ENCODE assay signal across 2 cellular contexts in the genomic region with DNA sequence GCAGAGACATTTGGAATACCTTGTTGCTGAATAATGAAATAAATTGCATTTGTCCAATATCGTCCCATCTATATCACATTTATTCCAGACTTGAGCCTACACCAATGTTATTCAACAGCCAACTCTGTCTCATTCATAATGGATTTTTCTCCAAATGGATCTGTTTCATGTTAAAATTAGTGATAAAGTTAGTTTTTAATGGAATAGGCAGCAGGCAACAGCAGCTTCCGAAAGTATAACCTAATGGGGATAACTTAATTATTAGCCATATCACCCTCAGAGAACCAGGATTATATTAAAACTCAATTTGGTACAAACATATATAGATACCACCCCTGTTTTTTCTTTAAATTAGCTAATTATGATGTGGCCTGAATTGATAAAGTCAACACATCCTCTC.
TF ChIP-seq lines count a peak whose summit lies in the region.

No MANE protein-coding gene starts in this region.

TF ChIP-seq in SK-N-SH, 30 proteins besides CTCF, POLR2A, EP300 and RAD21 (continues in another document):
- TF ChIP-seq SMC3 (IDR thresholded peaks at IDR 0.05; ENCODE audit: low read depth, low read length) (no peak), RXRA (IDR thresholded peaks at IDR 0.05; ENCODE audit: borderline replicate concordance, low read depth) (no peak), GATA2 (CRISPR knock-in tag; IDR thresholded peaks at IDR 0.05) (peak; percentile 54; the same call in 1 of the 2 replicates), NRF1 (IDR thresholded peaks at IDR 0.05; ENCODE audit: low read depth, low read length) (no peak), MEF2A (IDR thresholded peaks at IDR 0.05; ENCODE audit: borderline replicate concordance, low read depth) (no peak), RCOR1 (IDR thresholded peaks at IDR 0.05; ENCODE audit: low read length) (peak; percentile 85), MXI1 (IDR thresholded peaks at IDR 0.05; ENCODE audit: low read depth, low read length) (no peak), SIN3A (IDR thresholded peaks at IDR 0.05; ENCODE audit: borderline replicate concordance, low read depth, low read length) (no peak), PBX3 (IDR thresholded peaks at IDR 0.05) (no peak), JUND (IDR thresholded peaks at IDR 0.05) (no peak), TEAD4 (IDR thresholded peaks at IDR 0.05; ENCODE audit: borderline replicate concordance, insufficient read depth) (0 out of 2 replicates have a peak, but pooled peaks have one; percentile 33), YY1 (IDR thresholded peaks at IDR 0.05; ENCODE audit: low read depth) (no peak), GABPA (IDR thresholded peaks at IDR 0.05; ENCODE audit: low read depth) (no peak), ELF1 (IDR thresholded peaks at IDR 0.05) (no peak), NFIC (IDR thresholded peaks at IDR 0.05; ENCODE audit: borderline replicate concordance) (no peak), FOXM1 (IDR thresholded peaks at IDR 0.05; ENCODE audit: low read depth) (no peak), TAF1 (IDR thresholded peaks at IDR 0.05; ENCODE audit: borderline replicate concordance, low read depth, low read length) (no peak), EZH2phosphoT487 (IDR thresholded peaks at IDR 0.05; ENCODE audit: borderline replicate concordance, low read depth) (no peak), POLR2AphosphoS5 (IDR thresholded peaks at IDR 0.05; ENCODE audit: low read depth, low read length) (no peak), TCF12 (IDR thresholded peaks at IDR 0.05) (no peak), FOSL2 (IDR thresholded peaks at IDR 0.05; ENCODE audit: borderline replicate concordance, low read depth) (no peak), RFX5 (IDR thresholded peaks at IDR 0.05; ENCODE audit: low read length) (no peak)
- TF ChIP-seq, protein P1, sequence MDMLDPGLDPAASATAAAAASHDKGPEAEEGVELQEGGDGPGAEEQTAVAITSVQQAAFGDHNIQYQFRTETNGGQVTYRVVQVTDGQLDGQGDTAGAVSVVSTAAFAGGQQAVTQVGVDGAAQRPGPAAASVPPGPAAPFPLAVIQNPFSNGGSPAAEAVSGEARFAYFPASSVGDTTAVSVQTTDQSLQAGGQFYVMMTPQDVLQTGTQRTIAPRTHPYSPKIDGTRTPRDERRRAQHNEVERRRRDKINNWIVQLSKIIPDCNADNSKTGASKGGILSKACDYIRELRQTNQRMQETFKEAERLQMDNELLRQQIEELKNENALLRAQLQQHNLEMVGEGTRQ (IDR thresholded peaks at IDR 0.05; ENCODE audit: borderline replicate concordance, low read depth, low read length), result no peak
- TF ChIP-seq, protein P2, sequence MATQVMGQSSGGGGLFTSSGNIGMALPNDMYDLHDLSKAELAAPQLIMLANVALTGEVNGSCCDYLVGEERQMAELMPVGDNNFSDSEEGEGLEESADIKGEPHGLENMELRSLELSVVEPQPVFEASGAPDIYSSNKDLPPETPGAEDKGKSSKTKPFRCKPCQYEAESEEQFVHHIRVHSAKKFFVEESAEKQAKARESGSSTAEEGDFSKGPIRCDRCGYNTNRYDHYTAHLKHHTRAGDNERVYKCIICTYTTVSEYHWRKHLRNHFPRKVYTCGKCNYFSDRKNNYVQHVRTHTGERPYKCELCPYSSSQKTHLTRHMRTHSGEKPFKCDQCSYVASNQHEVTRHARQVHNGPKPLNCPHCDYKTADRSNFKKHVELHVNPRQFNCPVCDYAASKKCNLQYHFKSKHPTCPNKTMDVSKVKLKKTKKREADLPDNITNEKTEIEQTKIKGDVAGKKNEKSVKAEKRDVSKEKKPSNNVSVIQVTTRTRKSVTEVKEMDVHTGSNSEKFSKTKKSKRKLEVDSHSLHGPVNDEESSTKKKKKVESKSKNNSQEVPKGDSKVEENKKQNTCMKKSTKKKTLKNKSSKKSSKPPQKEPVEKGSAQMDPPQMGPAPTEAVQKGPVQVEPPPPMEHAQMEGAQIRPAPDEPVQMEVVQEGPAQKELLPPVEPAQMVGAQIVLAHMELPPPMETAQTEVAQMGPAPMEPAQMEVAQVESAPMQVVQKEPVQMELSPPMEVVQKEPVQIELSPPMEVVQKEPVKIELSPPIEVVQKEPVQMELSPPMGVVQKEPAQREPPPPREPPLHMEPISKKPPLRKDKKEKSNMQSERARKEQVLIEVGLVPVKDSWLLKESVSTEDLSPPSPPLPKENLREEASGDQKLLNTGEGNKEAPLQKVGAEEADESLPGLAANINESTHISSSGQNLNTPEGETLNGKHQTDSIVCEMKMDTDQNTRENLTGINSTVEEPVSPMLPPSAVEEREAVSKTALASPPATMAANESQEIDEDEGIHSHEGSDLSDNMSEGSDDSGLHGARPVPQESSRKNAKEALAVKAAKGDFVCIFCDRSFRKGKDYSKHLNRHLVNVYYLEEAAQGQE (IDR thresholded peaks at IDR 0.05; ENCODE audit: low read depth, low read length), result no peak
- TF ChIP-seq, protein P3, sequence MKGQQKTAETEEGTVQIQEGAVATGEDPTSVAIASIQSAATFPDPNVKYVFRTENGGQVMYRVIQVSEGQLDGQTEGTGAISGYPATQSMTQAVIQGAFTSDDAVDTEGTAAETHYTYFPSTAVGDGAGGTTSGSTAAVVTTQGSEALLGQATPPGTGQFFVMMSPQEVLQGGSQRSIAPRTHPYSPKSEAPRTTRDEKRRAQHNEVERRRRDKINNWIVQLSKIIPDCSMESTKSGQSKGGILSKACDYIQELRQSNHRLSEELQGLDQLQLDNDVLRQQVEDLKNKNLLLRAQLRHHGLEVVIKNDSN (IDR thresholded peaks at IDR 0.05; ENCODE audit: borderline replicate concordance, low read depth), result no peak
- TF ChIP-seq, protein P4, sequence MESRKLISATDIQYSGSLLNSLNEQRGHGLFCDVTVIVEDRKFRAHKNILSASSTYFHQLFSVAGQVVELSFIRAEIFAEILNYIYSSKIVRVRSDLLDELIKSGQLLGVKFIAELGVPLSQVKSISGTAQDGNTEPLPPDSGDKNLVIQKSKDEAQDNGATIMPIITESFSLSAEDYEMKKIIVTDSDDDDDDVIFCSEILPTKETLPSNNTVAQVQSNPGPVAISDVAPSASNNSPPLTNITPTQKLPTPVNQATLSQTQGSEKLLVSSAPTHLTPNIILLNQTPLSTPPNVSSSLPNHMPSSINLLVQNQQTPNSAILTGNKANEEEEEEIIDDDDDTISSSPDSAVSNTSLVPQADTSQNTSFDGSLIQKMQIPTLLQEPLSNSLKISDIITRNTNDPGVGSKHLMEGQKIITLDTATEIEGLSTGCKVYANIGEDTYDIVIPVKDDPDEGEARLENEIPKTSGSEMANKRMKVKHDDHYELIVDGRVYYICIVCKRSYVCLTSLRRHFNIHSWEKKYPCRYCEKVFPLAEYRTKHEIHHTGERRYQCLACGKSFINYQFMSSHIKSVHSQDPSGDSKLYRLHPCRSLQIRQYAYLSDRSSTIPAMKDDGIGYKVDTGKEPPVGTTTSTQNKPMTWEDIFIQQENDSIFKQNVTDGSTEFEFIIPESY (IDR thresholded peaks at IDR 0.05; ENCODE audit: borderline replicate concordance, low read depth), result no peak

TF ChIP-seq in GM12878, 131 proteins besides CTCF, POLR2A, EP300 and RAD21:
- TF ChIP-seq, protein P5, sequence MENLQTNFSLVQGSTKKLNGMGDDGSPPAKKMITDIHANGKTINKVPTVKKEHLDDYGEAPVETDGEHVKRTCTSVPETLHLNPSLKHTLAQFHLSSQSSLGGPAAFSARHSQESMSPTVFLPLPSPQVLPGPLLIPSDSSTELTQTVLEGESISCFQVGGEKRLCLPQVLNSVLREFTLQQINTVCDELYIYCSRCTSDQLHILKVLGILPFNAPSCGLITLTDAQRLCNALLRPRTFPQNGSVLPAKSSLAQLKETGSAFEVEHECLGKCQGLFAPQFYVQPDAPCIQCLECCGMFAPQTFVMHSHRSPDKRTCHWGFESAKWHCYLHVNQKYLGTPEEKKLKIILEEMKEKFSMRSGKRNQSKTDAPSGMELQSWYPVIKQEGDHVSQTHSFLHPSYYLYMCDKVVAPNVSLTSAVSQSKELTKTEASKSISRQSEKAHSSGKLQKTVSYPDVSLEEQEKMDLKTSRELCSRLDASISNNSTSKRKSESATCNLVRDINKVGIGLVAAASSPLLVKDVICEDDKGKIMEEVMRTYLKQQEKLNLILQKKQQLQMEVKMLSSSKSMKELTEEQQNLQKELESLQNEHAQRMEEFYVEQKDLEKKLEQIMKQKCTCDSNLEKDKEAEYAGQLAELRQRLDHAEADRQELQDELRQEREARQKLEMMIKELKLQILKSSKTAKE (IDR thresholded peaks at IDR 0.05; ENCODE audit: low read depth, poor library complexity, severe bottlenecking), result no peak
- TF ChIP-seq RBBP5 (conservative IDR thresholded peaks at IDR 0.05) (no peak), SPI1 (IDR thresholded peaks at IDR 0.05; ENCODE audit: borderline replicate concordance, insufficient read depth, low read depth, low read length) (no peak), PBX3 (IDR thresholded peaks at IDR 0.05; ENCODE audit: insufficient replicate concordance, low read depth, low read length) (no peak), CREM (IDR thresholded peaks at IDR 0.05; ENCODE audit: low read depth) (no peak), ZBTB11 (CRISPR knock-in tag; IDR thresholded peaks at IDR 0.05) (no peak), EED (IDR thresholded peaks at IDR 0.05; ENCODE audit: low read depth) (no peak), ZZZ3 (IDR thresholded peaks at IDR 0.05; ENCODE audit: control insufficient read depth, insufficient read length, low read depth) (no peak), PML (IDR thresholded peaks at IDR 0.05; ENCODE audit: low read length) (no peak), SMARCA5 (IDR thresholded peaks at IDR 0.05) (no peak), JUNB (IDR thresholded peaks at IDR 0.05) (no peak)
- TF ChIP-seq, protein P1 (IDR thresholded peaks at IDR 0.05; ENCODE audit: borderline replicate concordance, low read depth, low read length), result no peak
- TF ChIP-seq, protein P6, sequence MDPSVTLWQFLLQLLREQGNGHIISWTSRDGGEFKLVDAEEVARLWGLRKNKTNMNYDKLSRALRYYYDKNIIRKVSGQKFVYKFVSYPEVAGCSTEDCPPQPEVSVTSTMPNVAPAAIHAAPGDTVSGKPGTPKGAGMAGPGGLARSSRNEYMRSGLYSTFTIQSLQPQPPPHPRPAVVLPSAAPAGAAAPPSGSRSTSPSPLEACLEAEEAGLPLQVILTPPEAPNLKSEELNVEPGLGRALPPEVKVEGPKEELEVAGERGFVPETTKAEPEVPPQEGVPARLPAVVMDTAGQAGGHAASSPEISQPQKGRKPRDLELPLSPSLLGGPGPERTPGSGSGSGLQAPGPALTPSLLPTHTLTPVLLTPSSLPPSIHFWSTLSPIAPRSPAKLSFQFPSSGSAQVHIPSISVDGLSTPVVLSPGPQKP (IDR thresholded peaks at IDR 0.05; ENCODE audit: low read depth, low read length), result no peak
- TF ChIP-seq, protein P3 (IDR thresholded peaks at IDR 0.05; ENCODE audit: borderline replicate concordance, extremely low read length, insufficient read depth, low read depth, low read length), result no peak
